Comparison of ENCODE assay signal across 1 cellular context in the genomic region with DNA sequence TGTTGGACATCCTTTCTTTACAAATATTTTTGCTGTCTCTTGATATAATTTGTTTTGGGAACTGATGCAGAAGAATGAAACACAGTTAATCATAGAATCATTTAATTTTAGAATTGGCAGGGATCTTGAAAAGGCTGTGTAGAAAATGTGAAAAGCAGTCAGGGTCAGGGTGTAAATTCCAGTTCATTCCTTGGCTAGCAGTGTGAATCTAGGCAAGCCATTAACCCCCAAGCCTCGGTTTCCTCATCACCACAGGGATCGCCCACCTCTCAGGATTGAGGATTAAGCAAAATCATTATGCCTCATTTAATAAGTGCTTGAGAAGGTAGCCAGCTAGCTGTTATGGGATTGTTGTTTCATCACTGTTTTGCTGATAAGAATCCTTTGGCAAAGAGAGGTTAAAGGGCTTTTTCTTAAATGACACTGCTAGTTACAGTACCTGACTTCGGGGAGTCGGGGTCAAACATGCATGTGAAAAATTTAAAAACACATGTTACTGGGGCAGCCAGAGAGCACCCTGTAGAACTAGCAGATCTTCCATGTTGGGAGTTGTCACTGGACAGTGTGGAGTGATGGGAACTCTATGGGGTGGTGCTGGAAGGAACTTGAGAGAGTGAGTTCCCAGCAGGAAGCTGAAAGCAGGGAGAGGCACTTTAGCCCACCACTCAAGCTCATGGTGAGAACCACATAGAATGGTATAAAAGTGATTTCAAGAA.
TF ChIP-seq lines count a peak whose summit lies in the region.

No MANE protein-coding gene starts in this region.

TF ChIP-seq in WTC11, 78 proteins besides CTCF, POLR2A, EP300 and RAD21:
- TF ChIP-seq, protein P1, sequence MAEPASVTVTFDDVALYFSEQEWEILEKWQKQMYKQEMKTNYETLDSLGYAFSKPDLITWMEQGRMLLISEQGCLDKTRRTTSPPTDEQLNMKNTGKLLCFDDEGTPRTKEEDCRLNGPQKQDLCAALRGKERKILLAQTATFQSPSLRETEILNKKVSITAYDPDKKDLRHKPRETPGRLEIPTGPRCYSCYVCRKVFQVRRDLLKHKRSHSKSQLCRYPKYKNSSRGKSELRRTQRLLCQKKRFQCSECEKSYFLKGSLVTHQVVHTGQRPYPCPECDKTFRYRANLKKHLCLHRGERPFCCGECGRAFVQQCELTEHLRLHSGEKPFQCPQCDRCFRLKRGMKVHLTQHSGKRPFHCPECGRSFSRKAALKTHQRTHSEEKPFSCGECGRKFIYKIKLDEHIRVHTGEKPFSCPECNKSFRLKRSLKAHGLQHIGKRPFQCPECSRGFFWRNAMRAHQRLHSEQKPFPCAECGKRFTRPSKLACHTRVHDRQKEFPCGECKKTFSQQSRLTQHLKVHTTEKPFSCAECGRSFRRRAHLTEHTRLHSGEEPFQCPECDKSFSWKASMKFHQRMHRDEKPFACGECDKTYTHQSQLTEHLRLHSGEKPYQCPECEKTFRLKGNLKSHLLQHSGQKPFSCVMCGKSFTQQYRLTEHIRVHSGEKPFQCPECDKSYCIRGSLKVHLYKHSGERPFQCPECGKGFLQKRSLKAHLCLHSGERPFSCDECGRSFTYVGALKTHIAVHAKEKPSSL (CRISPR knock-in tag; conservative IDR thresholded peaks at IDR 0.05): no peak
- no peak for TF ChIP-seq IRF2 (CRISPR knock-in tag; IDR thresholded peaks at IDR 0.05; ENCODE audit: borderline replicate concordance, low read depth)
- no peak for TF ChIP-seq SP1 (CRISPR knock-in tag; conservative IDR thresholded peaks at IDR 0.05)
- no peak for TF ChIP-seq NFATC4 (CRISPR knock-in tag; IDR thresholded peaks at IDR 0.05)
- TF ChIP-seq CREB1 (CRISPR knock-in tag; IDR thresholded peaks at IDR 0.05): no peak
- no peak for TF ChIP-seq JUN (CRISPR knock-in tag; IDR thresholded peaks at IDR 0.05)
- TF ChIP-seq, protein P2, sequence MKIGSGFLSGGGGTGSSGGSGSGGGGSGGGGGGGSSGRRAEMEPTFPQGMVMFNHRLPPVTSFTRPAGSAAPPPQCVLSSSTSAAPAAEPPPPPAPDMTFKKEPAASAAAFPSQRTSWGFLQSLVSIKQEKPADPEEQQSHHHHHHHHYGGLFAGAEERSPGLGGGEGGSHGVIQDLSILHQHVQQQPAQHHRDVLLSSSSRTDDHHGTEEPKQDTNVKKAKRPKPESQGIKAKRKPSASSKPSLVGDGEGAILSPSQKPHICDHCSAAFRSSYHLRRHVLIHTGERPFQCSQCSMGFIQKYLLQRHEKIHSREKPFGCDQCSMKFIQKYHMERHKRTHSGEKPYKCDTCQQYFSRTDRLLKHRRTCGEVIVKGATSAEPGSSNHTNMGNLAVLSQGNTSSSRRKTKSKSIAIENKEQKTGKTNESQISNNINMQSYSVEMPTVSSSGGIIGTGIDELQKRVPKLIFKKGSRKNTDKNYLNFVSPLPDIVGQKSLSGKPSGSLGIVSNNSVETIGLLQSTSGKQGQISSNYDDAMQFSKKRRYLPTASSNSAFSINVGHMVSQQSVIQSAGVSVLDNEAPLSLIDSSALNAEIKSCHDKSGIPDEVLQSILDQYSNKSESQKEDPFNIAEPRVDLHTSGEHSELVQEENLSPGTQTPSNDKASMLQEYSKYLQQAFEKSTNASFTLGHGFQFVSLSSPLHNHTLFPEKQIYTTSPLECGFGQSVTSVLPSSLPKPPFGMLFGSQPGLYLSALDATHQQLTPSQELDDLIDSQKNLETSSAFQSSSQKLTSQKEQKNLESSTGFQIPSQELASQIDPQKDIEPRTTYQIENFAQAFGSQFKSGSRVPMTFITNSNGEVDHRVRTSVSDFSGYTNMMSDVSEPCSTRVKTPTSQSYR (CRISPR knock-in tag; IDR thresholded peaks at IDR 0.05): no peak
- no peak for TF ChIP-seq TP53 (CRISPR knock-in tag; IDR thresholded peaks at IDR 0.05)
- TF ChIP-seq, protein P3, sequence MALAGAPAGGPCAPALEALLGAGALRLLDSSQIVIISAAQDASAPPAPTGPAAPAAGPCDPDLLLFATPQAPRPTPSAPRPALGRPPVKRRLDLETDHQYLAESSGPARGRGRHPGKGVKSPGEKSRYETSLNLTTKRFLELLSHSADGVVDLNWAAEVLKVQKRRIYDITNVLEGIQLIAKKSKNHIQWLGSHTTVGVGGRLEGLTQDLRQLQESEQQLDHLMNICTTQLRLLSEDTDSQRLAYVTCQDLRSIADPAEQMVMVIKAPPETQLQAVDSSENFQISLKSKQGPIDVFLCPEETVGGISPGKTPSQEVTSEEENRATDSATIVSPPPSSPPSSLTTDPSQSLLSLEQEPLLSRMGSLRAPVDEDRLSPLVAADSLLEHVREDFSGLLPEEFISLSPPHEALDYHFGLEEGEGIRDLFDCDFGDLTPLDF (CRISPR knock-in tag; IDR thresholded peaks at IDR 0.05): no peak
- TF ChIP-seq CREM (CRISPR knock-in tag; IDR thresholded peaks at IDR 0.05): no peak
- TF ChIP-seq GTF2I (CRISPR knock-in tag; conservative IDR thresholded peaks at IDR 0.05): no peak
- TF ChIP-seq PRRX2 (CRISPR knock-in tag; IDR thresholded peaks at IDR 0.05): no peak
- TF ChIP-seq, protein P4, sequence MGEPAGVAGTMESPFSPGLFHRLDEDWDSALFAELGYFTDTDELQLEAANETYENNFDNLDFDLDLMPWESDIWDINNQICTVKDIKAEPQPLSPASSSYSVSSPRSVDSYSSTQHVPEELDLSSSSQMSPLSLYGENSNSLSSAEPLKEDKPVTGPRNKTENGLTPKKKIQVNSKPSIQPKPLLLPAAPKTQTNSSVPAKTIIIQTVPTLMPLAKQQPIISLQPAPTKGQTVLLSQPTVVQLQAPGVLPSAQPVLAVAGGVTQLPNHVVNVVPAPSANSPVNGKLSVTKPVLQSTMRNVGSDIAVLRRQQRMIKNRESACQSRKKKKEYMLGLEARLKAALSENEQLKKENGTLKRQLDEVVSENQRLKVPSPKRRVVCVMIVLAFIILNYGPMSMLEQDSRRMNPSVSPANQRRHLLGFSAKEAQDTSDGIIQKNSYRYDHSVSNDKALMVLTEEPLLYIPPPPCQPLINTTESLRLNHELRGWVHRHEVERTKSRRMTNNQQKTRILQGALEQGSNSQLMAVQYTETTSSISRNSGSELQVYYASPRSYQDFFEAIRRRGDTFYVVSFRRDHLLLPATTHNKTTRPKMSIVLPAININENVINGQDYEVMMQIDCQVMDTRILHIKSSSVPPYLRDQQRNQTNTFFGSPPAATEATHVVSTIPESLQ (CRISPR knock-in tag; IDR thresholded peaks at IDR 0.05): no peak
- TF ChIP-seq, protein P5, sequence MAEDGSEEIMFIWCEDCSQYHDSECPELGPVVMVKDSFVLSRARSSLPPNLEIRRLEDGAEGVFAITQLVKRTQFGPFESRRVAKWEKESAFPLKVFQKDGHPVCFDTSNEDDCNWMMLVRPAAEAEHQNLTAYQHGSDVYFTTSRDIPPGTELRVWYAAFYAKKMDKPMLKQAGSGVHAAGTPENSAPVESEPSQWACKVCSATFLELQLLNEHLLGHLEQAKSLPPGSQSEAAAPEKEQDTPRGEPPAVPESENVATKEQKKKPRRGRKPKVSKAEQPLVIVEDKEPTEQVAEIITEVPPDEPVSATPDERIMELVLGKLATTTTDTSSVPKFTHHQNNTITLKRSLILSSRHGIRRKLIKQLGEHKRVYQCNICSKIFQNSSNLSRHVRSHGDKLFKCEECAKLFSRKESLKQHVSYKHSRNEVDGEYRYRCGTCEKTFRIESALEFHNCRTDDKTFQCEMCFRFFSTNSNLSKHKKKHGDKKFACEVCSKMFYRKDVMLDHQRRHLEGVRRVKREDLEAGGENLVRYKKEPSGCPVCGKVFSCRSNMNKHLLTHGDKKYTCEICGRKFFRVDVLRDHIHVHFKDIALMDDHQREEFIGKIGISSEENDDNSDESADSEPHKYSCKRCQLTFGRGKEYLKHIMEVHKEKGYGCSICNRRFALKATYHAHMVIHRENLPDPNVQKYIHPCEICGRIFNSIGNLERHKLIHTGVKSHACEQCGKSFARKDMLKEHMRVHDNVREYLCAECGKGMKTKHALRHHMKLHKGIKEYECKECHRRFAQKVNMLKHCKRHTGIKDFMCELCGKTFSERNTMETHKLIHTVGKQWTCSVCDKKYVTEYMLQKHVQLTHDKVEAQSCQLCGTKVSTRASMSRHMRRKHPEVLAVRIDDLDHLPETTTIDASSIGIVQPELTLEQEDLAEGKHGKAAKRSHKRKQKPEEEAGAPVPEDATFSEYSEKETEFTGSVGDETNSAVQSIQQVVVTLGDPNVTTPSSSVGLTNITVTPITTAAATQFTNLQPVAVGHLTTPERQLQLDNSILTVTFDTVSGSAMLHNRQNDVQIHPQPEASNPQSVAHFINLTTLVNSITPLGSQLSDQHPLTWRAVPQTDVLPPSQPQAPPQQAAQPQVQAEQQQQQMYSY (CRISPR knock-in tag; IDR thresholded peaks at IDR 0.05): no peak
- TF ChIP-seq NFYB (CRISPR knock-in tag; conservative IDR thresholded peaks at IDR 0.05; ENCODE audit: low read depth): no peak
- TF ChIP-seq ZNF396 (CRISPR knock-in tag; IDR thresholded peaks at IDR 0.05; ENCODE audit: borderline replicate concordance): no peak
- TF ChIP-seq, protein P6, sequence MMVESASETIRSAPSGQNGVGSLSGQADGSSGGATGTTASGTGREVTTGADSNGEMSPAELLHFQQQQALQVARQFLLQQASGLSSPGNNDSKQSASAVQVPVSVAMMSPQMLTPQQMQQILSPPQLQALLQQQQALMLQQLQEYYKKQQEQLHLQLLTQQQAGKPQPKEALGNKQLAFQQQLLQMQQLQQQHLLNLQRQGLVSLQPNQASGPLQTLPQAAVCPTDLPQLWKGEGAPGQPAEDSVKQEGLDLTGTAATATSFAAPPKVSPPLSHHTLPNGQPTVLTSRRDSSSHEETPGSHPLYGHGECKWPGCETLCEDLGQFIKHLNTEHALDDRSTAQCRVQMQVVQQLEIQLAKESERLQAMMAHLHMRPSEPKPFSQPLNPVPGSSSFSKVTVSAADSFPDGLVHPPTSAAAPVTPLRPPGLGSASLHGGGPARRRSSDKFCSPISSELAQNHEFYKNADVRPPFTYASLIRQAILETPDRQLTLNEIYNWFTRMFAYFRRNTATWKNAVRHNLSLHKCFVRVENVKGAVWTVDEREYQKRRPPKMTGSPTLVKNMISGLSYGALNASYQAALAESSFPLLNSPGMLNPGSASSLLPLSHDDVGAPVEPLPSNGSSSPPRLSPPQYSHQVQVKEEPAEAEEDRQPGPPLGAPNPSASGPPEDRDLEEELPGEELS (CRISPR knock-in tag; IDR thresholded peaks at IDR 0.05): no peak
- TF ChIP-seq, protein P7, sequence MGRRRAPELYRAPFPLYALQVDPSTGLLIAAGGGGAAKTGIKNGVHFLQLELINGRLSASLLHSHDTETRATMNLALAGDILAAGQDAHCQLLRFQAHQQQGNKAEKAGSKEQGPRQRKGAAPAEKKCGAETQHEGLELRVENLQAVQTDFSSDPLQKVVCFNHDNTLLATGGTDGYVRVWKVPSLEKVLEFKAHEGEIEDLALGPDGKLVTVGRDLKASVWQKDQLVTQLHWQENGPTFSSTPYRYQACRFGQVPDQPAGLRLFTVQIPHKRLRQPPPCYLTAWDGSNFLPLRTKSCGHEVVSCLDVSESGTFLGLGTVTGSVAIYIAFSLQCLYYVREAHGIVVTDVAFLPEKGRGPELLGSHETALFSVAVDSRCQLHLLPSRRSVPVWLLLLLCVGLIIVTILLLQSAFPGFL (CRISPR knock-in tag; IDR thresholded peaks at IDR 0.05; ENCODE audit: borderline replicate concordance): no peak
- TF ChIP-seq RORB (CRISPR knock-in tag; IDR thresholded peaks at IDR 0.05): no peak
